ENCODE assay signal across 23 cellular contexts in the genomic region with DNA sequence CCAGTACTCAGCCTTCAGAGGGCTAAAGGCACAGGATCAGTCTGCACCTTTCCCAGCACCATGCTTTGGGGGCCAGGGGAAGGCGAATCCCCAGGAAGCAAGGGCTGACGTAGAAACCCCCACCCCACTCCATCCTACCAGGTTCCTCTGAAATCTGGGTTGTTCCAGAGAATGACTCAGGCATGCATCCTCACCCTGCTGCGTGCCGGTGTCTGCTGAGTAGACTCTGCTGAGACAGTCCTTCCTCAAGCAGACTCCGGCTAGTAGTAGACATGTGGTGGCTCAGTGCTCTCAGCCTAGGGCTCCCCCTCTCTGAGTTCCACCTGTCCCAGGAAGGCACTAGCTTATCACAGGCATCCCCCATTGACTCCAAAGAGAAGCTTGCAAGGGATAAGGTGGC. TPM values are rescaled to one million over a fixed set of nuclear protein-coding genes. Genes with fewer than 3 reads are reported as not detected.
A peak's percentile ranks its signal among the peaks of the same experiment; 100 is the strongest.
DNase-seq lines count a peak whose midpoint lies in the region; ATAC-seq, FAIRE-seq and TF ChIP-seq lines count a peak whose summit lies in the region.
"Had no signal": no experiment of that assay in that cellular context is flagged by ENCODE, and none has a peak within 500 bp of the region (broad histone marks: within the 10 kb centered on the region; RNA-seq: fewer than 3 reads in every experiment).

No MANE protein-coding gene starts in this region.

- no peak overlapping the region for H2AFZ ChIP-seq in astrocyte (ENCODE audit: low read depth, low read length)

- TF ChIP-seq CTCF in right atrium auricular region (IDR thresholded peaks at IDR 0.05) (no peak), astrocyte (IDR thresholded peaks at IDR 0.05; ENCODE audit: insufficient read depth, low read depth, low read length) (no peak), transverse colon (IDR thresholded peaks at IDR 0.05) (no peak), suprapubic skin (IDR thresholded peaks at IDR 0.05) (no peak)

- DNase-seq in cardiac septum (ENCODE audit: low spot score) (peak; percentile 55), right atrium auricular region (ENCODE audit: low spot score) (no peak), astrocyte (ENCODE audit: low read depth) (no peak), head of caudate nucleus (peak in 23 of 42 donors; percentile 20 to 72 (median 54)), transverse colon (no peak), NCI-H1694 treated with DMSO at 0.1 percent for 48 hours (lab: John Stamatoyannopoulos, UW) (no peak), suprapubic skin (ENCODE audit: low spot score in 2 of 2) (no peak)
- DNase-seq: Caco-2; CD4-positive, alpha-beta memory T cell; DND-41; Karpas-422; MV-4-11; NCI-H1694; NCI-H2081 treated with DMSO at 0.1 percent for 48 hours; NCI-H2171 treated with DMSO at 0.1 percent for 48 hours; NCI-H524 treated with DMSO at 0.1 percent for 48 hours; NCI-H82; SJCRH30 had no signal

- peaks cover 49% of the 10 kb centered on the region for H3K36me3 Mint-ChIP-seq in astrocyte (ENCODE audit: low read depth, unreplicated experiment)

- in situ Hi-C loops in transverse colon (cut with MboI; ENCODE audit: low pct_ligation_motif_present in 1 of 4, low pct_unique_long_range_greater_than_20kb in 1 of 4, low sequenced_read_pairs in 3 of 4): no loop called here

- ATAC-seq in esophagus mucosa: no peak

- H3K27ac ChIP-seq in right atrium auricular region (no peak overlapping the region), astrocyte (ENCODE audit: low read depth, low read length) (no peak overlapping the region), transverse colon (peak overlapping the region in 3 of 4 donors; percentile 18 to 55 (median 54)), suprapubic skin (no peak overlapping the region)
- H3K27ac ChIP-seq: BLaER1 treated with 17β-estradiol and CSF1 and Interleukin-3, amounts not matched to agents 10 nM and 100 nM; SJCRH30 had no signal

- H3K4me1 Mint-ChIP-seq in astrocyte (ENCODE audit: low read depth, unreplicated experiment): peaks cover 2% of the 10 kb centered on the region

- FAIRE-seq in astrocyte (lab: Jason Lieb, UNC): no peak
- FAIRE-seq: G401.6, GM12892 had no signal

- H3K36me3 ChIP-seq in right atrium auricular region: peaks cover 92% of the 10 kb centered on the region
- H3K36me3 ChIP-seq in astrocyte (ENCODE audit: insufficient read depth, low read length): peaks cover 57% of the 10 kb centered on the region
- peaks cover 0 to 63% (median 23%) of the 10 kb centered on the region in 4 donors for H3K36me3 ChIP-seq in transverse colon
- peaks cover 97% of the 10 kb centered on the region for H3K36me3 ChIP-seq in suprapubic skin

- intact Hi-C loops in cardiac septum (cut with DNase I): no loop called here
- intact Hi-C loops in head of caudate nucleus (cut with DNase I): no loop called here
- intact Hi-C loops in transverse colon (cut with DNase I; ENCODE audit: low total_unique reads): no loop called here

- H3K4me2 ChIP-seq in astrocyte (ENCODE audit: low read length): no peak overlapping the region
- H3K4me2 ChIP-seq: BLaER1 treated with 17β-estradiol and CSF1 and Interleukin-3, amounts not matched to agents 10 nM and 100 nM had no signal

- no peak overlapping the region for H3K9ac ChIP-seq in astrocyte (ENCODE audit: low read length)
- H3K9ac ChIP-seq: BLaER1 treated with 17β-estradiol and CSF1 and Interleukin-3, amounts not matched to agents 10 nM and 100 nM had no signal

- no peaks in the 10 kb centered on the region for H3K9me3 Mint-ChIP-seq in astrocyte (ENCODE audit: unreplicated experiment)
- H3K9me3 Mint-ChIP-seq: CD4-positive, alpha-beta memory T cell had no signal

- H4K20me1 ChIP-seq in astrocyte (ENCODE audit: insufficient read depth, low read length): peaks cover 31% of the 10 kb centered on the region

- no peak overlapping the region for H3K4me3 ChIP-seq in right atrium auricular region
- H3K4me3 ChIP-seq in astrocyte (ENCODE audit: insufficient read depth, low read depth, low read length): no peak overlapping the region
- no peak overlapping the region for H3K4me3 ChIP-seq in transverse colon
- no peak overlapping the region for H3K4me3 ChIP-seq in suprapubic skin
- H3K4me3 ChIP-seq: BLaER1 treated with 17β-estradiol and CSF1 and Interleukin-3, amounts not matched to agents 10 nM and 100 nM; SJCRH30 had no signal

- TF ChIP-seq EP300 in transverse colon (IDR thresholded peaks at IDR 0.05; ENCODE audit: low read depth) (no peak), suprapubic skin (IDR thresholded peaks at IDR 0.05) (no peak)

- H3K79me2 ChIP-seq in astrocyte (ENCODE audit: insufficient read depth, low read length): peaks cover 11% of the 10 kb centered on the region

- H3K9me3 ChIP-seq in right atrium auricular region (no peaks in the 10 kb centered on the region), astrocyte (ENCODE audit: insufficient read depth, low read depth, low read length) (no peaks in the 10 kb centered on the region), transverse colon (no peaks in the 10 kb centered on the region), suprapubic skin (no peaks in the 10 kb centered on the region)
- H3K9me3 ChIP-seq: Caco-2, Peyer's patch, SJCRH30 had no signal

- no peak overlapping the region for H3K4me3 Mint-ChIP-seq in astrocyte (ENCODE audit: unreplicated experiment)
- H3K4me3 Mint-ChIP-seq: CD4-positive, alpha-beta memory T cell had no signal

- WGBS in transverse colon (ENCODE audit: low coverage in 1 of 2), 2 donors: 100% methylated on average over 5 of the region's 5 CpGs; no CpG with 5 or more reads in 1 of the 2 donors
- 80% methylated on average over 5 of the region's 5 CpGs for WGBS in suprapubic skin

- no peaks in the 10 kb centered on the region for H3K27me3 Mint-ChIP-seq in astrocyte (ENCODE audit: low read depth, unreplicated experiment)
- H3K27me3 Mint-ChIP-seq: CD4-positive, alpha-beta memory T cell had no signal

- TF ChIP-seq POLR2A in transverse colon (IDR thresholded peaks at IDR 0.05): no peak
- no peak for TF ChIP-seq POLR2A in suprapubic skin (IDR thresholded peaks at IDR 0.05)

- peak overlapping the region; percentile 53 for H3K27ac Mint-ChIP-seq in astrocyte (ENCODE audit: unreplicated experiment)

- H3K27me3 ChIP-seq in right atrium auricular region: no peaks in the 10 kb centered on the region
- H3K27me3 ChIP-seq in astrocyte (ENCODE audit: insufficient read depth, low read length): no peaks in the 10 kb centered on the region
- H3K27me3 ChIP-seq in transverse colon: no peaks in the 10 kb centered on the region
- no peaks in the 10 kb centered on the region for H3K27me3 ChIP-seq in suprapubic skin
- H3K27me3 ChIP-seq: BLaER1 treated with 17β-estradiol and CSF1 and Interleukin-3, amounts not matched to agents 10 nM and 100 nM; Peyer's patch; SJCRH30 had no signal

- H3K4me1 ChIP-seq in right atrium auricular region (peaks cover 0 to 23% of the 10 kb centered on the region in 2 donors), astrocyte (ENCODE audit: insufficient read depth, low read length) (no peaks in the 10 kb centered on the region), transverse colon (peaks cover 0 to 19% (median 6%) of the 10 kb centered on the region in 4 donors), suprapubic skin (peaks cover 26% of the 10 kb centered on the region)
- H3K4me1 ChIP-seq: BLaER1 treated with 17β-estradiol and CSF1 and Interleukin-3, amounts not matched to agents 10 nM and 100 nM; Caco-2; SJCRH30 had no signal

RNA-seq across cellular contexts. Expression of gene TMEM43, which starts 9.0 kb away (rescaled TPM):
- total RNA-seq in cardiac septum: 62.0 TPM
- total RNA-seq in right atrium auricular region: 100 to 1,000 TPM in 1 of 2 donors, 10 to 100 TPM in 1; 91.8 to 142 TPM
- total RNA-seq in astrocyte: 76.7 and 79.2 TPM in 2 replicates
- total RNA-seq in transverse colon: 100 to 1,000 TPM in 1 of 4 donors, 10 to 100 TPM in 3; 30.8 to 128 (median 48.5) TPM
- total RNA-seq in esophagus mucosa: 55.7 TPM
- total RNA-seq in suprapubic skin: 100 to 1,000 TPM; 206 to 237 (median 219) TPM

RNA-seq across cellular contexts. Expression of gene CHCHD4, which starts 9.2 kb away (rescaled TPM):
- total RNA-seq in cardiac septum: 23.0 TPM
- total RNA-seq in right atrium auricular region: 10 to 100 TPM; 24.3 to 32.3 TPM
- 10.3 TPM in 2 replicates for total RNA-seq in astrocyte
- total RNA-seq in transverse colon: 10 to 100 TPM in 2 of 4 donors, 1 to 10 TPM in 1, under 1 TPM in 1; 0.80 to 22.1 (median 13.5) TPM
- total RNA-seq in esophagus mucosa: 13.0 TPM
- total RNA-seq in suprapubic skin: 10 to 100 TPM; 11.3 to 16.7 (median 12.5) TPM

RNA-seq across cellular contexts. Expression of gene XPC, which starts 44.5 kb away (rescaled TPM):
- total RNA-seq in cardiac septum: 16.7 TPM
- total RNA-seq in right atrium auricular region: 10 to 100 TPM; 15.7 to 18.3 TPM
- total RNA-seq in astrocyte: 28.2 and 33.6 TPM in 2 replicates
- 100 to 1,000 TPM in 1 of 4 donors, 10 to 100 TPM in 3; 30.7 to 287 (median 46.6) TPM for total RNA-seq in transverse colon
- total RNA-seq in esophagus mucosa: 13.4 TPM
- 100 to 1,000 TPM in 1 of 4 donors, 10 to 100 TPM in 3; 49.7 to 176 (median 66.4) TPM for total RNA-seq in suprapubic skin

RNA-seq across cellular contexts. Expression of gene LSM3, which starts 44.7 kb away (rescaled TPM):
- total RNA-seq in cardiac septum (13.2 TPM), right atrium auricular region (10 to 100 TPM; 15.0 to 15.4 TPM), astrocyte (8.4 and 9.5 TPM in 2 replicates), transverse colon (1 to 10 TPM; 5.6 to 9.6 (median 8.0) TPM), esophagus mucosa (10.3 TPM), suprapubic skin (10 to 100 TPM in 1 of 4 donors, 1 to 10 TPM in 3; 5.5 to 10.7 (median 8.9) TPM)

Comparison
In these comparisons a context has a peak if more than half of its experiments do, and no peak if none do; other contexts are left out.
1. DNase-seq: peak in cardiac septum (single experiment) and head of caudate nucleus (23 of 42); none in right atrium auricular region (single experiment), astrocyte (single experiment), transverse colon (single experiment), NCI-H1694 treated with DMSO at 0.1 percent for 48 hours (single experiment) and suprapubic skin (0 of 2).
2. H3K27ac ChIP-seq: peak in transverse colon (3 of 4); none in right atrium auricular region (0 of 2), astrocyte (single experiment) and suprapubic skin (single experiment).